8 cellular contexts compared by ENCODE assay signal in genomic region chr1:223887724-223888428, GRCh38. TPM values are rescaled to one million over a fixed set of nuclear protein-coding genes. Genes with fewer than 3 reads are reported as not detected.
DNase-seq lines count a peak whose midpoint lies in the region; ATAC-seq and TF ChIP-seq lines count a peak whose summit lies in the region.

No MANE protein-coding gene starts in this region.

- no peaks in the 10 kb centered on the region for H3K79me2 ChIP-seq in ACC112 (ENCODE audit: control insufficient read depth, insufficient read depth, low read length, unreplicated experiment)

- ATAC-seq in HG02981 (IDR thresholded peaks at IDR 0.05; ENCODE audit: unreplicated experiment) (no peak), GM18502 (IDR thresholded peaks at IDR 0.05; ENCODE audit: poor library complexity, unreplicated experiment) (no peak)

- H3K27ac ChIP-seq in ACC112 (ENCODE audit: low read depth, low read length): peak overlapping the region; percentile 82

- H3K27me3 Mint-ChIP-seq in HFFc6 (ENCODE audit: insufficient read depth): peaks cover 2% of the 10 kb centered on the region; the same call in 1 of the 2 replicates

- H3K4me1 Mint-ChIP-seq in HFFc6 (ENCODE audit: low read depth): peaks cover 27% of the 10 kb centered on the region

- peak overlapping the region; percentile 34; the same call in 1 of the 2 replicates for H3K4me3 ChIP-seq in ACC112 (ENCODE audit: low read depth, low read length)
- H3K4me3 ChIP-seq in kidney epithelial cell (ENCODE audit: low read depth, low read length): no peak overlapping the region

- H3K27me3 ChIP-seq in ACC112 (ENCODE audit: insufficient read depth, low read length) (no peaks in the 10 kb centered on the region), kidney epithelial cell (ENCODE audit: control insufficient read depth, insufficient read depth, low read length) (no peaks in the 10 kb centered on the region)

- H3K27ac Mint-ChIP-seq in HFFc6: peak overlapping the region; percentile 96

- H3K4me3 Mint-ChIP-seq in HFFc6: peak overlapping the region; percentile 82

- peak; percentile 96 for DNase-seq in HFFc6
- DNase-seq in amniotic stem cell (lab: John Stamatoyannopoulos, UW): peak; percentile 94
- DNase-seq in kidney epithelial cell (ENCODE audit: low read depth): peak; percentile 100
- no peak for DNase-seq in activated effector memory CD4-positive, alpha-beta T cell treated with anti-CD3 and anti-CD28 coated beads, Interleukin-2, amount 50 U/mL, for 16 hours
- no peak for DNase-seq in activated CD4-positive, CD25-positive, alpha-beta regulatory T cell treated with anti-CD3 and anti-CD28 coated beads, Interleukin-2, amount 50 U/mL, for 72 hours

- TF ChIP-seq CTCF in HFFc6 (IDR thresholded peaks at IDR 0.05): no peak
- no peak for TF ChIP-seq CTCF in kidney epithelial cell (IDR thresholded peaks at IDR 0.05; ENCODE audit: insufficient read depth, low read length, poor library complexity, severe bottlenecking)

- no peaks in the 10 kb centered on the region for H3K36me3 ChIP-seq in ACC112 (ENCODE audit: insufficient read depth, low read length)
- no peaks in the 10 kb centered on the region for H3K36me3 ChIP-seq in kidney epithelial cell (ENCODE audit: control insufficient read depth, insufficient read depth, low read length)

- H3K36me3 Mint-ChIP-seq in HFFc6 (ENCODE audit: low read depth): no peaks in the 10 kb centered on the region

- peaks cover 14% of the 10 kb centered on the region for H3K4me1 ChIP-seq in ACC112 (ENCODE audit: control insufficient read depth, insufficient read depth, low read length, unreplicated experiment)

- no peaks in the 10 kb centered on the region for H3K9me3 Mint-ChIP-seq in HFFc6

- H2AFZ ChIP-seq in ACC112 (ENCODE audit: low read length, unreplicated experiment): peak overlapping the region; percentile 17

RNA-seq across cellular contexts. Expression of gene TP53BP2, which starts 42.1 kb away (rescaled TPM):
- total RNA-seq in HFFc6 (2021; fragmentation: NEBNext Ultra II Directional; extraction: Animal tissue kit (Norgen Biotek cat#: 25700)): 10 to 100 TPM; 21.6 to 30.1 (median 26.4) TPM
- total RNA-seq in kidney epithelial cell: 97.1 and 100.0 TPM in 2 replicates

Comparison
In these comparisons a context has a peak if more than half of its experiments do, and no peak if none do; other contexts are left out.
1. DNase-seq: peak in HFFc6 (single experiment), amniotic stem cell (single experiment) and kidney epithelial cell (single experiment); none in activated effector memory CD4-positive, alpha-beta T cell treated with anti-CD3 and anti-CD28 coated beads, Interleukin-2, amount 50 U/mL, for 16 hours (single experiment) and activated CD4-positive, CD25-positive, alpha-beta regulatory T cell treated with anti-CD3 and anti-CD28 coated beads, Interleukin-2, amount 50 U/mL, for 72 hours (single experiment).